9 cellular contexts compared by ENCODE assay signal in the genomic region with DNA sequence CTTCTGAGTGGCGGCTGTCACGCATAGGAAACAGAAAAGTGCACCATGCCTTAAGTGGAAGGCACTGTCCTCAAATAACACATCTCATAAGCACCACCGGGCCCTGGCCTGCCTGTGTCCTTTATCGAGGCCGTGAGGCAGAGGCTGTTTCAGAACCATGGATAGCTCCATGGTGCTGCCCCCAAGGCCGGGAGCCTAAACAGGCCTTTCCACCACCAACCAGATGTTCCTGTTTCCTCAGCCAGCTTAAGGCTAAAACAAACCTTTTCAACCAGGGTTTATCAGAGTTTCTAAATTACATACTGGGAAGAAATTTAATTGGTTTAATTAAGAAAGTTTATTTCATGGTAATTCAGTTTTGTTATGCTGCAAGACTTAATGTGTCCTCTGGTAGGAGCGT.
DNase-seq lines count a peak whose midpoint lies in the region; ATAC-seq, FAIRE-seq and TF ChIP-seq lines count a peak whose summit lies in the region.
"Had no signal": no experiment of that assay in that cellular context is flagged by ENCODE, and none has a peak within 500 bp of the region (broad histone marks: within the 10 kb centered on the region; RNA-seq: fewer than 3 reads in every experiment).

No MANE protein-coding gene starts in this region.

- H3K27ac ChIP-seq in H1 (ENCODE audit: low read depth, low read length), result no peak overlapping the region
- H3K27ac ChIP-seq in trophoblast cell (ENCODE audit: low read depth, low read length), result no peak overlapping the region
- no peak overlapping the region for H3K27ac ChIP-seq in suprapubic skin

- H3K9ac ChIP-seq in H1 (replicated peaks in 1 of 4; ENCODE audit: extremely low read depth in 1 of 4, low read depth in 3 of 4, low read length in 3 of 4) (no peak overlapping the region), trophoblast cell (ENCODE audit: low read length) (no peak overlapping the region)

- H3K27me3 ChIP-seq in H1 (replicated peaks in 1 of 4; ENCODE audit: control insufficient read depth in 3 of 4, extremely low read depth in 1 of 4, insufficient read depth in 3 of 4, low read length in 3 of 4) (no peaks in the 10 kb centered on the region), trophoblast cell (ENCODE audit: insufficient read depth, low read length) (no peaks in the 10 kb centered on the region), suprapubic skin (no peaks in the 10 kb centered on the region)

- H3K4me2 ChIP-seq in H1 (ENCODE audit: insufficient read depth in 1 of 2, low read depth in 2 of 2, low read length in 2 of 2), result no peak overlapping the region
- H3K4me2 ChIP-seq in trophoblast cell (ENCODE audit: low read length), result no peak overlapping the region

- WGBS in H1 (ENCODE audit: extremely low coverage in 1 of 2, insufficient coverage in 1 of 2, insufficient read length in 1 of 2, insufficient replicate concordance in 2 of 2, low coverage in 1 of 2, low lambda C conversion rate in 2 of 2, missing lambda C conversion rate in 1 of 2), 2 experiments, result 58% methylated on average over 7 of the region's 7 CpGs; no CpG with 5 or more reads in 1 of the 2 experiments
- WGBS in trophoblast cell (ENCODE audit: extremely low coverage, insufficient coverage, insufficient read length), result no CpG with 5 or more reads among the region's 7 CpGs
- WGBS in suprapubic skin, result 21% methylated on average over 7 of the region's 7 CpGs

- H3K4me3 ChIP-seq in H1 (ENCODE audit: extremely low read depth in 1 of 4, insufficient read depth in 2 of 4, low read depth in 3 of 4, low read length in 4 of 4) (no peak overlapping the region), trophoblast cell (ENCODE audit: low read depth, low read length) (no peak overlapping the region), suprapubic skin (no peak overlapping the region)

- H3K79me2 ChIP-seq in H1 (ENCODE audit: control insufficient read depth in 1 of 2, insufficient read depth in 2 of 2, low read length in 2 of 2), result no peaks in the 10 kb centered on the region
- no peaks in the 10 kb centered on the region for H3K79me2 ChIP-seq in trophoblast cell (ENCODE audit: control insufficient read depth, insufficient read depth, low read length, poor library complexity)

- H4K20me1 ChIP-seq in H1 (replicated peaks in 1 of 2; ENCODE audit: control insufficient read depth in 1 of 2, insufficient read depth in 2 of 2, low read length in 2 of 2), result no peaks in the 10 kb centered on the region

- DNase-seq in NOMO-1 (lab: John Stamatoyannopoulos, UW; ENCODE audit: unreplicated experiment in 2 of 2), result peak; percentile 16 to 25
- no peak for DNase-seq in NOMO-1 treated with dmso at 0.1 percent for 144 hours (lab: John Stamatoyannopoulos, UW; ENCODE audit: unreplicated experiment)
- peak; percentile 4 for DNase-seq in NOMO-1 treated with DMSO at 0.1 percent for 48 hours (lab: John Stamatoyannopoulos, UW; ENCODE audit: unreplicated experiment)
- DNase-seq in H1 (ENCODE audit: low read depth in 1 of 2, low spot score in 2 of 2), result peak; percentile 31 to 74
- peak; percentile 48 to 69 for DNase-seq in trophoblast cell
- DNase-seq in SKM-1 (lab: John Stamatoyannopoulos, UW; ENCODE audit: unreplicated experiment), result no peak
- DNase-seq in suprapubic skin (ENCODE audit: low spot score in 2 of 2), result no peak
- DNase-seq: NCI-H187 treated with DMSO at 0.1 percent for 48 hours had no signal

- no peaks in the 10 kb centered on the region; the same call in 1 of the 2 replicates for H3K79me1 ChIP-seq in H1 (ENCODE audit: low read depth, low read length)
- no peaks in the 10 kb centered on the region for H3K79me1 ChIP-seq in trophoblast cell (ENCODE audit: low read length)

- no peak overlapping the region for H4K12ac ChIP-seq in trophoblast cell (ENCODE audit: low read depth, low read length)

- no peak for TF ChIP-seq RAD21 in H1 (IDR thresholded peaks at IDR 0.05 in 1 of 2, conservative IDR thresholded peaks at IDR 0.05 in 1 of 2; ENCODE audit: low read depth in 2 of 2, low read length in 2 of 2)

- TF ChIP-seq EP300 in H1 (IDR thresholded peaks at IDR 0.05; ENCODE audit: borderline replicate concordance in 1 of 2, low read depth in 2 of 2, low read length in 2 of 2) (no peak), suprapubic skin (IDR thresholded peaks at IDR 0.05) (no peak)

- peaks cover 0 to 5% of the 10 kb centered on the region in 2 experiments; a peak in 1 of 4 replicates for H3K9me3 ChIP-seq in H1 (ENCODE audit: insufficient read depth in 2 of 2, low read depth in 1 of 2, low read length in 1 of 2)
- H3K9me3 ChIP-seq in trophoblast cell (ENCODE audit: insufficient read depth, low read depth, low read length), result no peaks in the 10 kb centered on the region
- H3K9me3 ChIP-seq in suprapubic skin, result no peaks in the 10 kb centered on the region

- H4K91ac ChIP-seq in H1 (replicated peaks; ENCODE audit: insufficient read length, low read length) (no peak overlapping the region), trophoblast cell (ENCODE audit: low read depth, low read length) (no peak overlapping the region)

- H3K4me1 ChIP-seq in H1 (replicated peaks in 1 of 4; ENCODE audit: control insufficient read depth in 3 of 4, insufficient read depth in 4 of 4, low read length in 3 of 4) (no peaks in the 10 kb centered on the region), trophoblast cell (ENCODE audit: control insufficient read depth in 1 of 2, insufficient read depth in 2 of 2, low read length in 2 of 2) (no peaks in the 10 kb centered on the region), suprapubic skin (no peaks in the 10 kb centered on the region)

- H3K4ac ChIP-seq in H1 (replicated peaks; ENCODE audit: insufficient read length, low read depth, low read length) (no peak overlapping the region), trophoblast cell (ENCODE audit: low read depth, low read length) (no peak overlapping the region)

- FAIRE-seq in H1 (lab: Jason Lieb, UNC), result peak; percentile 71

- H2BK5ac ChIP-seq in H1 (ENCODE audit: low read depth, low read length) (no peak overlapping the region), trophoblast cell (ENCODE audit: low read depth, low read length, poor library complexity) (no peak overlapping the region)

- H3K36me3 ChIP-seq in H1 (ENCODE audit: control insufficient read depth in 2 of 4, insufficient read depth in 4 of 4, low read length in 3 of 4) (no peaks in the 10 kb centered on the region), trophoblast cell (ENCODE audit: control insufficient read depth in 1 of 2, insufficient read depth in 2 of 2, low read length in 2 of 2) (no peaks in the 10 kb centered on the region), suprapubic skin (no peaks in the 10 kb centered on the region)

- TF ChIP-seq POLR2A in H1 (IDR thresholded peaks at IDR 0.05; ENCODE audit: control extremely low read depth in 1 of 2, low read depth in 2 of 2, low read length in 2 of 2) (no peak), suprapubic skin (IDR thresholded peaks at IDR 0.05) (no peak)

- H2BK12ac ChIP-seq in H1 (ENCODE audit: low read depth, low read length), result no peak overlapping the region
- H2BK12ac ChIP-seq in trophoblast cell (ENCODE audit: low read length), result no peak overlapping the region

- no peak overlapping the region for H2BK20ac ChIP-seq in H1 (ENCODE audit: low read length)

- no peak for TF ChIP-seq CTCF in H1 (IDR thresholded peaks at IDR 0.05; ENCODE audit: control extremely low read depth in 1 of 3, insufficient read depth in 1 of 3, low read depth in 1 of 3, low read length in 3 of 3)
- TF ChIP-seq CTCF in suprapubic skin (IDR thresholded peaks at IDR 0.05), result no peak

- POLR2A ChIA-PET in H1 (lab: Charles Lee; ENCODE audit: partially characterized antibody), result no interaction called here

- no peak overlapping the region for H3K23ac ChIP-seq in H1 (ENCODE audit: insufficient read length)
- H3K23ac ChIP-seq in trophoblast cell (ENCODE audit: low read length), result no peak overlapping the region

- H4K5ac ChIP-seq in H1 (ENCODE audit: insufficient read length, low read depth, low read length), result no peak overlapping the region

- H2AFZ ChIP-seq in H1 (ENCODE audit: low read length) (no peak overlapping the region), trophoblast cell (ENCODE audit: insufficient read depth, low read length, poor library complexity) (no peak overlapping the region)

- H3K23me2 ChIP-seq in H1 (ENCODE audit: low read depth, low read length), result no peaks in the 10 kb centered on the region

- H2AK5ac ChIP-seq in H1 (ENCODE audit: low read depth, low read length) (no peak overlapping the region), trophoblast cell (ENCODE audit: low read length) (no peak overlapping the region)

- CTCF ChIA-PET in H1 (lab: Charles Lee; ENCODE audit: partially characterized antibody), result no interaction called here

- H3K18ac ChIP-seq in H1 (ENCODE audit: extremely low read depth, low read length) (no peak overlapping the region), trophoblast cell (ENCODE audit: low read length) (no peak overlapping the region)

- no peak overlapping the region for H2BK120ac ChIP-seq in H1 (replicated peaks; ENCODE audit: low read depth, low read length)
- H2BK120ac ChIP-seq in trophoblast cell (ENCODE audit: insufficient read depth, low read length, poor library complexity), result no peak overlapping the region

- H2BK15ac ChIP-seq in H1 (ENCODE audit: low read length), result no peak overlapping the region

- H3K14ac ChIP-seq in H1 (ENCODE audit: insufficient read length) (no peak overlapping the region), trophoblast cell (ENCODE audit: low read length) (no peak overlapping the region)

- no peak overlapping the region for H3K56ac ChIP-seq in H1 (replicated peaks; ENCODE audit: insufficient read length, low read depth, low read length)

- H4K8ac ChIP-seq in H1 (ENCODE audit: extremely low read depth, insufficient read depth, low read length) (no peak overlapping the region), trophoblast cell (ENCODE audit: low read depth, low read length) (no peak overlapping the region)

- ATAC-seq in HG03457 (IDR thresholded peaks at IDR 0.05; ENCODE audit: unreplicated experiment), result no peak

TF ChIP-seq in H1, 55 proteins besides CTCF, POLR2A, EP300 and RAD21:
- TF ChIP-seq RXRA (IDR thresholded peaks at IDR 0.05; ENCODE audit: insufficient read depth, low read depth, low read length), result no peak
- TF ChIP-seq TAF7 (optimal IDR thresholded peaks at IDR 0.05; ENCODE audit: borderline replicate concordance, low read depth, low read length), result peak; percentile 29

Comparison
In these comparisons a context has a peak if more than half of its experiments do, and no peak if none do; other contexts are left out.
1. DNase-seq: peak in NOMO-1 (2 of 2), NOMO-1 treated with DMSO at 0.1 percent for 48 hours (single experiment), H1 (2 of 2) and trophoblast cell (2 of 2); none in NOMO-1 treated with dmso at 0.1 percent for 144 hours (single experiment), SKM-1 (single experiment) and suprapubic skin (0 of 2).